ENCODE assay signal across 1 cellular context in genomic region chrX:56882581-56882980, GRCh38.
A peak's percentile ranks its signal among the peaks of the same experiment; 100 is the strongest.
TF ChIP-seq lines count a peak whose summit lies in the region.

No MANE protein-coding gene starts in this region.

TF ChIP-seq in HEK293, 187 proteins besides CTCF, POLR2A, EP300 and RAD21 (continued from another document and continues in another):
- no peak for TF ChIP-seq ZNF211 (tag by site-specific recombination; IDR thresholded peaks at IDR 0.05; ENCODE audit: low read depth)
- no peak for TF ChIP-seq KLF1 (tag by site-specific recombination; IDR thresholded peaks at IDR 0.05)
- TF ChIP-seq ZNF768 (tag by site-specific recombination; IDR thresholded peaks at IDR 0.05): no peak
- no peak for TF ChIP-seq KLF17 (tag by site-specific recombination; IDR thresholded peaks at IDR 0.05)
- TF ChIP-seq REST (tag by site-specific recombination; IDR thresholded peaks at IDR 0.05): peak; percentile 52; the same call in 1 of the 2 replicates
- no peak for TF ChIP-seq EGR2 (tag by site-specific recombination; IDR thresholded peaks at IDR 0.05; ENCODE audit: low read depth)
- TF ChIP-seq ZNF426 (tag by site-specific recombination; IDR thresholded peaks at IDR 0.05): peak; percentile 71
- no peak for TF ChIP-seq ZBTB21 (tag by site-specific recombination; IDR thresholded peaks at IDR 0.05)
- TF ChIP-seq MEIS1 (CRISPR knock-in tag; IDR thresholded peaks at IDR 0.05; ENCODE audit: borderline replicate concordance): no peak
- peak; percentile 42; the same call in 1 of the 2 replicates for TF ChIP-seq ZBTB8A (tag by site-specific recombination; IDR thresholded peaks at IDR 0.05)
- TF ChIP-seq ZNF692 (tag by site-specific recombination; IDR thresholded peaks at IDR 0.05): no peak
- no peak for TF ChIP-seq ZNF174 (tag by site-specific recombination; IDR thresholded peaks at IDR 0.05)
- no peak for TF ChIP-seq ZFP41 (tag by site-specific recombination; IDR thresholded peaks at IDR 0.05; ENCODE audit: borderline replicate concordance)
- no peak for TF ChIP-seq REPIN1 (tag by site-specific recombination; IDR thresholded peaks at IDR 0.05; ENCODE audit: low read depth)
- TF ChIP-seq ZNF133 (tag by site-specific recombination; IDR thresholded peaks at IDR 0.05): no peak
- TF ChIP-seq ZSCAN18 (tag by site-specific recombination; IDR thresholded peaks at IDR 0.05): no peak
- TF ChIP-seq ZNF19 (tag by site-specific recombination; IDR thresholded peaks at IDR 0.05; ENCODE audit: low read depth): no peak
- no peak for TF ChIP-seq ZNF830 (tag by site-specific recombination; IDR thresholded peaks at IDR 0.05; ENCODE audit: low read depth)
- no peak for TF ChIP-seq ZFP69B (tag by site-specific recombination; IDR thresholded peaks at IDR 0.05)
- no peak for TF ChIP-seq ZNF792 (tag by site-specific recombination; IDR thresholded peaks at IDR 0.05)
- TF ChIP-seq ZNF362 (tag by site-specific recombination; IDR thresholded peaks at IDR 0.05): no peak
- TF ChIP-seq ZNF837 (tag by site-specific recombination; IDR thresholded peaks at IDR 0.05): no peak
- TF ChIP-seq TRIM28 (IDR thresholded peaks at IDR 0.05; ENCODE audit: borderline replicate concordance, low read length): no peak
- TF ChIP-seq ZFP37 (tag by site-specific recombination; IDR thresholded peaks at IDR 0.05): no peak
- no peak for TF ChIP-seq ZNF473 (tag by site-specific recombination; IDR thresholded peaks at IDR 0.05)
- no peak for TF ChIP-seq ZNF266 (tag by site-specific recombination; IDR thresholded peaks at IDR 0.05; ENCODE audit: low read depth)
- TF ChIP-seq ZNF274 (IDR thresholded peaks at IDR 0.05; ENCODE audit: low read length): no peak
- no peak for TF ChIP-seq ZNF274 (tag by site-specific recombination; IDR thresholded peaks at IDR 0.05; ENCODE audit: borderline replicate concordance)
- TF ChIP-seq ZNF645 (tag by site-specific recombination; IDR thresholded peaks at IDR 0.05): no peak
- TF ChIP-seq ZNF121 (tag by site-specific recombination; IDR thresholded peaks at IDR 0.05): no peak
- TF ChIP-seq ZNF292 (tag by site-specific recombination; IDR thresholded peaks at IDR 0.05; ENCODE audit: borderline replicate concordance, low read depth): no peak
- TF ChIP-seq PATZ1 (tag by site-specific recombination; IDR thresholded peaks at IDR 0.05): no peak
- no peak for TF ChIP-seq ZNF223 (tag by site-specific recombination; IDR thresholded peaks at IDR 0.05)
- no peak for TF ChIP-seq ZNF785 (tag by site-specific recombination; IDR thresholded peaks at IDR 0.05)
- TF ChIP-seq ZNF791 (tag by site-specific recombination; IDR thresholded peaks at IDR 0.05): no peak
- TF ChIP-seq ZNF571 (tag by site-specific recombination; IDR thresholded peaks at IDR 0.05): no peak
- no peak for TF ChIP-seq KLF16 (tag by site-specific recombination; IDR thresholded peaks at IDR 0.05)
- peak; percentile 76 for TF ChIP-seq ZBTB11 (tag by site-specific recombination; conservative IDR thresholded peaks at IDR 0.05; ENCODE audit: low read depth)
- TF ChIP-seq ZNF350 (tag by site-specific recombination; IDR thresholded peaks at IDR 0.05): no peak
- TF ChIP-seq BCL6B (tag by site-specific recombination; IDR thresholded peaks at IDR 0.05): no peak
- TF ChIP-seq ZIC2 (tag by site-specific recombination; IDR thresholded peaks at IDR 0.05): no peak
- TF ChIP-seq ZSCAN23 (tag by site-specific recombination; IDR thresholded peaks at IDR 0.05): no peak
- no peak for TF ChIP-seq ZNF48 (tag by site-specific recombination; IDR thresholded peaks at IDR 0.05)
- peak; percentile 81 for TF ChIP-seq ZNF555 (tag by site-specific recombination; conservative IDR thresholded peaks at IDR 0.05)
- no peak for TF ChIP-seq ZNF146 (tag by site-specific recombination; IDR thresholded peaks at IDR 0.05)
- TF ChIP-seq ZNF510 (tag by site-specific recombination; IDR thresholded peaks at IDR 0.05; ENCODE audit: insufficient replicate concordance): no peak
- no peak for TF ChIP-seq ZBTB44 (tag by site-specific recombination; IDR thresholded peaks at IDR 0.05)
- TF ChIP-seq ZNF660 (tag by site-specific recombination; IDR thresholded peaks at IDR 0.05): no peak
- TF ChIP-seq ZNF23 (tag by site-specific recombination; IDR thresholded peaks at IDR 0.05; ENCODE audit: borderline replicate concordance): no peak
- peak; percentile 48 for TF ChIP-seq ZNF529 (tag by site-specific recombination; IDR thresholded peaks at IDR 0.05; ENCODE audit: insufficient replicate concordance)
